Comparison of ENCODE assay signal across 10 cellular contexts in genomic region chr4:102598102-102598758, GRCh38.
DNase-seq lines count a peak whose midpoint lies in the region; ATAC-seq, FAIRE-seq and TF ChIP-seq lines count a peak whose summit lies in the region.
"Had no signal": no experiment of that assay in that cellular context is flagged by ENCODE, and none has a peak within 500 bp of the region (broad histone marks: within the 10 kb centered on the region; RNA-seq: fewer than 3 reads in every experiment).

No MANE protein-coding gene starts in this region.

- peaks cover 26% of the 10 kb centered on the region for H3K4me1 Mint-ChIP-seq in osteocyte (ENCODE audit: unreplicated experiment)

- no peaks in the 10 kb centered on the region for H3K27me3 Mint-ChIP-seq in osteocyte (ENCODE audit: unreplicated experiment)

- TF ChIP-seq POLR2A in thyroid gland (IDR thresholded peaks at IDR 0.05), result no peak

- H3K27me3 ChIP-seq in thyroid gland, result no peaks in the 10 kb centered on the region

- peaks cover 50 to 66% of the 10 kb centered on the region in 2 donors for H3K36me3 Mint-ChIP-seq in activated naive CD4-positive, alpha-beta T cell treated with anti-CD3 and anti-CD28 coated beads, Interleukin-2, amount 50 U/mL, for 72 hours
- H3K36me3 Mint-ChIP-seq in osteocyte (ENCODE audit: unreplicated experiment), result peaks cover 53% of the 10 kb centered on the region

- ATAC-seq in HG02870 (IDR thresholded peaks at IDR 0.05; ENCODE audit: unreplicated experiment), result peak; percentile 62
- ATAC-seq in activated naive CD4-positive, alpha-beta T cell treated with anti-CD3 and anti-CD28 coated beads, Interleukin-2, amount 50 U/mL, for 72 hours, result peak; percentile 80 to 85
- no peak for ATAC-seq in GM19328 (IDR thresholded peaks at IDR 0.05; ENCODE audit: unreplicated experiment)
- ATAC-seq: HCT116 had no signal

- H3K27ac ChIP-seq in thyroid gland, result no peak overlapping the region

- H3K4me3 Mint-ChIP-seq in osteocyte (ENCODE audit: unreplicated experiment), result no peak overlapping the region

- H3K27ac Mint-ChIP-seq in activated naive CD4-positive, alpha-beta T cell treated with anti-CD3 and anti-CD28 coated beads, Interleukin-2, amount 50 U/mL, for 72 hours, result peak overlapping the region; percentile 72 to 85
- H3K27ac Mint-ChIP-seq in osteocyte (ENCODE audit: unreplicated experiment), result peak overlapping the region; percentile 58

- H3K36me3 ChIP-seq in thyroid gland, result peaks cover 13 to 26% of the 10 kb centered on the region in 2 donors

- TF ChIP-seq CTCF in osteocyte (IDR thresholded peaks at IDR 0.05) (no peak), thyroid gland (IDR thresholded peaks at IDR 0.05) (no peak)

- DNase-seq in GM19239 (ENCODE audit: insufficient read length, low spot score) (no peak), osteocyte (ENCODE audit: extremely low spot score, unreplicated experiment) (no peak), thyroid gland (no peak), iPS-NIHi7 (ENCODE audit: extremely low spot score) (no peak)
- DNase-seq in activated naive CD4-positive, alpha-beta T cell treated with anti-CD3 and anti-CD28 coated beads, Interleukin-2, amount 50 U/mL, for 72 hours (ENCODE audit: low spot score in 2 of 2), result no peak
- no peak for DNase-seq in effector CD8-positive, alpha-beta T cell (lab: John Stamatoyannopoulos, UW)
- DNase-seq: posterior cingulate gyrus had no signal

- no peaks in the 10 kb centered on the region for H3K9me3 ChIP-seq in thyroid gland

- WGBS in thyroid gland, 2 donors, result 97 to 100% methylated on average over 1 of the region's 1 CpG

- FAIRE-seq in GM19239 (lab: Jason Lieb, UNC), result peak; percentile 94

- H3K4me3 ChIP-seq in thyroid gland (replicated peaks in 1 of 3), result no peak overlapping the region

- intact Hi-C loops in thyroid gland (cut with DNase I), result no loop called here

- no peaks in the 10 kb centered on the region for H3K4me1 ChIP-seq in thyroid gland

- no peaks in the 10 kb centered on the region for H3K9me3 Mint-ChIP-seq in activated naive CD4-positive, alpha-beta T cell treated with anti-CD3 and anti-CD28 coated beads, Interleukin-2, amount 50 U/mL, for 72 hours
- H3K9me3 Mint-ChIP-seq in osteocyte (ENCODE audit: unreplicated experiment), result no peaks in the 10 kb centered on the region
